Comparison of ENCODE assay signal across 9 cellular contexts in the genomic region with DNA sequence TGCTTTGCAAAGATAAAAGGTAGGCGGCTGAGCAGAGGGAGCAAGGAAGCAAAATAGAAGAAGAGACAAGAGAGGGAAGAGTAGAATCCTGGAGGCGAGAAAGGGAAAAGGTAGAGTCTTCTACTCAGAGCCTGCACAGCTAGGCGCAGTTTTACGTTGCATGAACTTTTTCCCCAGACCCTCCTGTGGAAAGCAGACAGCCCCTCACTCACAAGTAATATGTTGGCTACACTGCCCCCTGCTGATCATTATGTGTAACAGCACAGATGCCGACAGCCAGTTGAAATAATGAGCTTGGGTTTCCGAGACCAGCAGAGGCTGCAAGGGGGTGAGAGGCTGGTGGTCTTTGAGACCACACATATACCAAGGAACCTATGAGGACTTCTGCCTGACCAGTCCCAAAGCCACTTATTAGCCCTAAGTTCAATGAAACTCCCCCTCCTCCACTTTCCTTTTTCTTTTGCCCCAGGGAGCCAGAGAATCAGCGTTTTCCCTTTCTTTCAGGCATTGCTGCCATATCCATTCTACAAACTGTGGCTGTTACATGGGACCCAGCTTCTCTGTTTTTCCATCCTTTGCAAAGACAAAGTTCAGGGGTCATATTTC. TPM values are rescaled to one million over a fixed set of nuclear protein-coding genes. Genes with fewer than 3 reads are reported as not detected.
DNase-seq lines count a peak whose midpoint lies in the region; ATAC-seq and TF ChIP-seq lines count a peak whose summit lies in the region.
"Had no signal": no experiment of that assay in that cellular context is flagged by ENCODE, and none has a peak within 500 bp of the region (broad histone marks: within the 10 kb centered on the region; RNA-seq: fewer than 3 reads in every experiment).

No MANE protein-coding gene starts in this region.

- H3K4me1 ChIP-seq in OCI-LY7 (ENCODE audit: insufficient read depth, low read length, poor library complexity, severe bottlenecking) (no peaks in the 10 kb centered on the region), colonic mucosa (no peaks in the 10 kb centered on the region)

- no peak for ATAC-seq in CD4-positive, alpha-beta T cell (ENCODE audit: poor library complexity)
- ATAC-seq in natural killer cell = peak; percentile 44 to 67 (median 52)

- H3K27ac ChIP-seq in CD4-positive, alpha-beta T cell (ENCODE audit: low read depth, low read length) = no peak overlapping the region
- H3K27ac ChIP-seq in OCI-LY7 (ENCODE audit: low read depth, low read length, poor library complexity, severe bottlenecking) (no peak overlapping the region), colonic mucosa (no peak overlapping the region)

- peaks cover 61% of the 10 kb centered on the region for H3K27me3 Mint-ChIP-seq in CD4-positive, alpha-beta T cell
- H3K27me3 Mint-ChIP-seq in natural killer cell (ENCODE audit: low read depth in 2 of 2) = peaks cover 42 to 72% of the 10 kb centered on the region in 2 donors

- POLR2A ChIA-PET in CD4-positive, alpha-beta T cell (lab: Charles Lee) = no interaction called here
- POLR2A ChIA-PET in OCI-LY7 (lab: Charles Lee) = no interaction called here

- no peak overlapping the region for H3K27ac Mint-ChIP-seq in CD4-positive, alpha-beta T cell
- no peak overlapping the region for H3K27ac Mint-ChIP-seq in natural killer cell

- no peaks in the 10 kb centered on the region for H3K36me3 ChIP-seq in OCI-LY7 (ENCODE audit: insufficient read depth, low read length)
- H3K36me3 ChIP-seq in colonic mucosa = no peaks in the 10 kb centered on the region

- no peak overlapping the region for H3K4me3 Mint-ChIP-seq in CD4-positive, alpha-beta T cell
- no peak overlapping the region for H3K4me3 Mint-ChIP-seq in natural killer cell

- H3K9me3 ChIP-seq in CD4-positive, alpha-beta T cell (ENCODE audit: control insufficient read depth, low read length) = no peaks in the 10 kb centered on the region
- H3K9me3 ChIP-seq in OCI-LY7 (ENCODE audit: low read length) = no peaks in the 10 kb centered on the region
- H3K9me3 ChIP-seq in colonic mucosa = no peaks in the 10 kb centered on the region

- H3K79me2 ChIP-seq in OCI-LY7 (ENCODE audit: insufficient read depth, low read depth, low read length) = no peaks in the 10 kb centered on the region

- no TSS peak for BruUV-seq in OCI-LY7 (replicated peaks; lab: Mats Ljungman, UMichigan)

- no peak overlapping the region for H3K9ac ChIP-seq in colonic mucosa (ENCODE audit: low read depth in 2 of 2, low read length in 2 of 2)

- no peaks in the 10 kb centered on the region for H3K9me2 ChIP-seq in OCI-LY7 (ENCODE audit: insufficient read depth, low read length)

- CTCF ChIA-PET in CD4-positive, alpha-beta T cell (lab: Charles Lee) = interaction anchor here (0.7 to 1.0 kb wide), 2 partner anchors 97 to 502 kb away, joined by 3 read pairs; no protein-coding TSS in a partner anchor
- CTCF ChIA-PET in OCI-LY7 (lab: Charles Lee; ENCODE audit: unreplicated experiment) = interaction anchor here (0.8 to 1.0 kb wide), 2 partner anchors 42 to 62 kb away, joined by 3 to 4 read pairs; no protein-coding TSS in a partner anchor

- H3K4me1 Mint-ChIP-seq in CD4-positive, alpha-beta T cell (ENCODE audit: low read depth) = no peaks in the 10 kb centered on the region
- peaks cover 8 to 9% of the 10 kb centered on the region in 2 donors for H3K4me1 Mint-ChIP-seq in natural killer cell

- no peak overlapping the region for H3K4me2 ChIP-seq in OCI-LY7 (ENCODE audit: low read length)

- H3K36me3 Mint-ChIP-seq in CD4-positive, alpha-beta T cell (ENCODE audit: low read depth) = no peaks in the 10 kb centered on the region
- H3K36me3 Mint-ChIP-seq in natural killer cell = no peaks in the 10 kb centered on the region

- peaks cover 14% of the 10 kb centered on the region for H3K27me3 ChIP-seq in CD4-positive, alpha-beta T cell (ENCODE audit: control insufficient read depth, insufficient read depth, low read length)
- H3K27me3 ChIP-seq in colonic mucosa = no peaks in the 10 kb centered on the region

- H3K4me3 ChIP-seq in GM12875 (ENCODE audit: low read depth, low read length) (no peak overlapping the region), OCI-LY7 (ENCODE audit: low read depth, low read length, poor library complexity, severe bottlenecking) (no peak overlapping the region), colonic mucosa (no peak overlapping the region)

- H2AFZ ChIP-seq in OCI-LY7 (ENCODE audit: low read length) = no peak overlapping the region

- peak; percentile 79 for TF ChIP-seq CTCF in CD4-positive, alpha-beta T cell (IDR thresholded peaks at IDR 0.05)
- peak; percentile 71 for TF ChIP-seq CTCF in GM12875 (IDR thresholded peaks at IDR 0.05; ENCODE audit: borderline replicate concordance, insufficient read depth, low read depth, low read length)
- peak; percentile 90 for TF ChIP-seq CTCF in OCI-LY7 (conservative IDR thresholded peaks at IDR 0.05; ENCODE audit: low read length)
- peak; percentile 85 for TF ChIP-seq CTCF in colonic mucosa (IDR thresholded peaks at IDR 0.05)
- peak; percentile 80 for TF ChIP-seq CTCF in natural killer cell (IDR thresholded peaks at IDR 0.05)

- no peaks in the 10 kb centered on the region for H4K20me1 ChIP-seq in OCI-LY7 (ENCODE audit: insufficient read depth, low read length)

- DNase-seq in CD4-positive, alpha-beta T cell = peak in 3 of 10 experiments; percentile 1 to 4 (median 3)
- DNase-seq in OCI-LY7 (ENCODE audit: low spot score) (peak; percentile 52), colonic mucosa (no peak), natural killer cell (no peak), OCI-M2 (lab: John Stamatoyannopoulos, UW; ENCODE audit: unreplicated experiment) (no peak), occipital lobe (lab: John Stamatoyannopoulos, UW) (no peak)
- DNase-seq in effector CD4-positive, alpha-beta T cell = no peak

- H3K9me3 Mint-ChIP-seq in CD4-positive, alpha-beta T cell = no peaks in the 10 kb centered on the region
- no peaks in the 10 kb centered on the region for H3K9me3 Mint-ChIP-seq in natural killer cell

- intact Hi-C loops in CD4-positive, alpha-beta T cell (cut with DNase I, micrococcal nuclease) = loop anchor here in 1 of 2 experiments (2.0 kb wide), 1 partner anchor 97 kb away; no protein-coding TSS in a partner anchor
- intact Hi-C loops in OCI-LY7 (cut with micrococcal nuclease; ENCODE audit: unreplicated experiment) (loop anchor here (10.0 kb wide), 1 partner anchor 57 kb away; no protein-coding TSS in a partner anchor), colonic mucosa (cut with DNase I) (loop anchor here (10.0 kb wide), 1 partner anchor 57 kb away; no protein-coding TSS in a partner anchor), natural killer cell (cut with micrococcal nuclease) (loop anchor here (1.0 kb wide), 1 partner anchor 96 kb away; no protein-coding TSS in a partner anchor)

RNA-seq across cellular contexts. Expression of gene CMTR2, which starts 22.5 kb away (rescaled TPM):
- 1 to 10 TPM; 5.9 to 6.6 TPM for total RNA-seq in CD4-positive, alpha-beta T cell
- 10.6 and 10.9 TPM in 2 replicates for total RNA-seq in OCI-LY7 (2014; rRNA removed; shearing (Covaris generic))
- total RNA-seq in OCI-LY7 (2022) (7.9 and 10.4 TPM in 2 replicates), colonic mucosa (10 to 100 TPM; 16.0 to 17.4 TPM), natural killer cell (10 to 100 TPM; 18.1 to 37.2 (median 23.1) TPM), occipital lobe (50.4 TPM)

RNA-seq across cellular contexts. Expression of gene CALB2, which starts 46.9 kb away (rescaled TPM):
- total RNA-seq in CD4-positive, alpha-beta T cell = not detected
- not detected in 2 replicates for total RNA-seq in OCI-LY7 (2014; rRNA removed; shearing (Covaris generic))
- total RNA-seq in OCI-LY7 (2022) (not detected in 2 replicates), colonic mucosa (1 to 10 TPM in 1 of 2 donors, under 1 TPM in 1; 0.74 to 2.8 TPM), natural killer cell (not detected), occipital lobe (9.2 TPM)
- total RNA-seq: T-helper 1 cell treated with Interleukin-12 subunit alpha and Interleukin-12 subunit beta and Interleukin-4 antibody, amounts not matched to agents 30 ng/mL and 1 ng/mL, for 36 hours had no signal
